ENCODE assay signal across 22 cellular contexts in genomic region chr3:138289260-138289659, GRCh38. TPM values are rescaled to one million over a fixed set of nuclear protein-coding genes. Genes with fewer than 3 reads are reported as not detected.
DNase-seq lines count a peak whose midpoint lies in the region; ATAC-seq and TF ChIP-seq lines count a peak whose summit lies in the region.
"Had no signal": no experiment of that assay in that cellular context is flagged by ENCODE, and none has a peak within 500 bp of the region (broad histone marks: within the 10 kb centered on the region; RNA-seq: fewer than 3 reads in every experiment).

No MANE protein-coding gene starts in this region.

- CTCF ChIA-PET in activated CD8-positive, alpha-beta T cell treated with anti-CD3 and anti-CD28 coated beads for 36 hours (lab: Charles Lee): interaction anchor here (0.7 kb wide), 1 partner anchor 183 kb away, joined by 4 read pairs; no protein-coding TSS in a partner anchor
- CTCF ChIA-PET in activated CD8-positive, alpha-beta T cell treated with anti-CD3 and anti-CD28 coated beads, Interleukin-2, amount 10 ng/mL, durations not matched to agents 7 days and 5 days (lab: Charles Lee): no interaction called here

- no peaks in the 10 kb centered on the region for H3K27me3 ChIP-seq in dorsolateral prefrontal cortex

- H3K27ac ChIP-seq in dorsolateral prefrontal cortex: peak overlapping the region in 31 of 59 donors; percentile 1 to 76 (median 43)
- H3K27ac ChIP-seq: HL-60, KMS-11, PC-9 had no signal

- peaks cover 36% of the 10 kb centered on the region for H3K36me3 Mint-ChIP-seq in activated CD8-positive, alpha-beta T cell treated with anti-CD3 and anti-CD28 coated beads for 36 hours (ENCODE audit: low read depth)
- peaks cover 37% of the 10 kb centered on the region for H3K36me3 Mint-ChIP-seq in activated CD8-positive, alpha-beta T cell treated with anti-CD3 and anti-CD28 coated beads, Interleukin-2, amount 10 ng/mL, durations not matched to agents 7 days and 5 days (ENCODE audit: low read depth)
- peaks cover 39% of the 10 kb centered on the region for H3K36me3 Mint-ChIP-seq in activated naive CD8-positive, alpha-beta T cell treated with anti-CD3 and anti-CD28 coated beads, Interleukin-2, amount 50 U/mL, for 24 hours (ENCODE audit: low read depth)
- H3K36me3 Mint-ChIP-seq in activated naive CD8-positive, alpha-beta T cell treated with anti-CD3 and anti-CD28 coated beads for 36 hours: peaks cover 26% of the 10 kb centered on the region
- peaks cover 42% of the 10 kb centered on the region for H3K36me3 Mint-ChIP-seq in activated T-helper 1 cell treated with anti-CD3 and anti-CD28 coated beads, Interleukin-12 subunit alpha, Interleukin-12 subunit beta, Interleukin-2, Interleukin-4 antibody, amounts not matched to agents 30 ng/mL and 10 ng/mL and 1 ng/mL, durations not matched to agents 14 hours and 24 hours and 36 hours (ENCODE audit: low read depth)

- intact Hi-C loops in activated CD8-positive, alpha-beta T cell treated with anti-CD3 and anti-CD28 coated beads for 36 hours (cut with micrococcal nuclease): no loop called here
- intact Hi-C loops in dorsolateral prefrontal cortex (cut with DNase I): no loop called here
- intact Hi-C loops in activated T-helper 1 cell treated with anti-CD3 and anti-CD28 coated beads, Interleukin-12 subunit alpha, Interleukin-12 subunit beta, Interleukin-2, Interleukin-4 antibody, amounts not matched to agents 30 ng/mL and 10 ng/mL and 1 ng/mL, durations not matched to agents 14 hours and 24 hours and 36 hours (cut with micrococcal nuclease): no loop called here

- no peaks in the 10 kb centered on the region for H3K9me3 Mint-ChIP-seq in activated CD8-positive, alpha-beta T cell treated with anti-CD3 and anti-CD28 coated beads for 36 hours
- H3K9me3 Mint-ChIP-seq in activated CD8-positive, alpha-beta T cell treated with anti-CD3 and anti-CD28 coated beads, Interleukin-2, amount 10 ng/mL, durations not matched to agents 7 days and 5 days (ENCODE audit: insufficient read depth): no peaks in the 10 kb centered on the region
- H3K9me3 Mint-ChIP-seq in activated naive CD8-positive, alpha-beta T cell treated with anti-CD3 and anti-CD28 coated beads, Interleukin-2, amount 50 U/mL, for 24 hours: no peaks in the 10 kb centered on the region
- no peaks in the 10 kb centered on the region for H3K9me3 Mint-ChIP-seq in activated naive CD8-positive, alpha-beta T cell treated with anti-CD3 and anti-CD28 coated beads for 36 hours
- no peaks in the 10 kb centered on the region for H3K9me3 Mint-ChIP-seq in activated T-helper 1 cell treated with anti-CD3 and anti-CD28 coated beads, Interleukin-12 subunit alpha, Interleukin-12 subunit beta, Interleukin-2, Interleukin-4 antibody, amounts not matched to agents 30 ng/mL and 10 ng/mL and 1 ng/mL, durations not matched to agents 14 hours and 24 hours and 36 hours
- H3K9me3 Mint-ChIP-seq: IgD-negative memory B cell had no signal

- no peak for TF ChIP-seq CTCF in activated CD8-positive, alpha-beta T cell treated with anti-CD3 and anti-CD28 coated beads for 36 hours (IDR thresholded peaks at IDR 0.05)
- no peak for TF ChIP-seq CTCF in dorsolateral prefrontal cortex (IDR thresholded peaks at IDR 0.05 in 54 of 56, conservative IDR thresholded peaks at IDR 0.05 in 2 of 56; ENCODE audit: low read depth in 1 of 56, partially characterized antibody in 56 of 56)

- H3K4me3 ChIP-seq in dorsolateral prefrontal cortex: no peak overlapping the region
- H3K4me3 ChIP-seq: PC-9 had no signal

- H3K27me3 Mint-ChIP-seq in activated CD8-positive, alpha-beta T cell treated with anti-CD3 and anti-CD28 coated beads for 36 hours: no peaks in the 10 kb centered on the region
- no peaks in the 10 kb centered on the region for H3K27me3 Mint-ChIP-seq in activated CD8-positive, alpha-beta T cell treated with anti-CD3 and anti-CD28 coated beads, Interleukin-2, amount 10 ng/mL, durations not matched to agents 7 days and 5 days (ENCODE audit: low read depth)
- no peaks in the 10 kb centered on the region for H3K27me3 Mint-ChIP-seq in activated naive CD8-positive, alpha-beta T cell treated with anti-CD3 and anti-CD28 coated beads, Interleukin-2, amount 50 U/mL, for 24 hours
- no peaks in the 10 kb centered on the region for H3K27me3 Mint-ChIP-seq in activated naive CD8-positive, alpha-beta T cell treated with anti-CD3 and anti-CD28 coated beads for 36 hours
- no peaks in the 10 kb centered on the region for H3K27me3 Mint-ChIP-seq in activated T-helper 1 cell treated with anti-CD3 and anti-CD28 coated beads, Interleukin-12 subunit alpha, Interleukin-12 subunit beta, Interleukin-2, Interleukin-4 antibody, amounts not matched to agents 30 ng/mL and 10 ng/mL and 1 ng/mL, durations not matched to agents 14 hours and 24 hours and 36 hours (ENCODE audit: insufficient read depth)
- H3K27me3 Mint-ChIP-seq: IgD-negative memory B cell had no signal

- ATAC-seq in activated CD8-positive, alpha-beta T cell treated with anti-CD3 and anti-CD28 coated beads for 36 hours: no peak
- ATAC-seq in activated CD8-positive, alpha-beta T cell treated with anti-CD3 and anti-CD28 coated beads, Interleukin-2, amount 10 ng/mL, durations not matched to agents 7 days and 5 days: no peak
- ATAC-seq in activated naive CD8-positive, alpha-beta T cell treated with anti-CD3 and anti-CD28 coated beads, Interleukin-2, amount 50 U/mL, for 24 hours: no peak
- ATAC-seq: HCT116, Right ventricle myocardium inferior had no signal

- peak overlapping the region; percentile 4 for H3K27ac Mint-ChIP-seq in activated CD8-positive, alpha-beta T cell treated with anti-CD3 and anti-CD28 coated beads for 36 hours
- no peak overlapping the region for H3K27ac Mint-ChIP-seq in activated CD8-positive, alpha-beta T cell treated with anti-CD3 and anti-CD28 coated beads, Interleukin-2, amount 10 ng/mL, durations not matched to agents 7 days and 5 days
- H3K27ac Mint-ChIP-seq in activated naive CD8-positive, alpha-beta T cell treated with anti-CD3 and anti-CD28 coated beads, Interleukin-2, amount 50 U/mL, for 24 hours: peak overlapping the region; percentile 3
- no peak overlapping the region for H3K27ac Mint-ChIP-seq in activated naive CD8-positive, alpha-beta T cell treated with anti-CD3 and anti-CD28 coated beads for 36 hours
- no peak overlapping the region for H3K27ac Mint-ChIP-seq in activated T-helper 1 cell treated with anti-CD3 and anti-CD28 coated beads, Interleukin-12 subunit alpha, Interleukin-12 subunit beta, Interleukin-2, Interleukin-4 antibody, amounts not matched to agents 30 ng/mL and 10 ng/mL and 1 ng/mL, durations not matched to agents 14 hours and 24 hours and 36 hours
- H3K27ac Mint-ChIP-seq: IgD-negative memory B cell had no signal

- no peak for DNase-seq in activated CD8-positive, alpha-beta T cell treated with anti-CD3 and anti-CD28 coated beads for 36 hours
- no peak for DNase-seq in activated CD8-positive, alpha-beta T cell treated with anti-CD3 and anti-CD28 coated beads, Interleukin-2, amount 10 ng/mL, durations not matched to agents 7 days and 5 days
- DNase-seq in activated naive CD8-positive, alpha-beta T cell treated with anti-CD3 and anti-CD28 coated beads, Interleukin-2, amount 50 U/mL, for 24 hours: no peak
- DNase-seq in activated naive CD8-positive, alpha-beta T cell treated with anti-CD3 and anti-CD28 coated beads for 36 hours: no peak
- peak in 2 of 10 donors; percentile 27 to 29 for DNase-seq in dorsolateral prefrontal cortex
- no peak for DNase-seq in activated T-helper 1 cell treated with anti-CD3 and anti-CD28 coated beads, Interleukin-12 subunit alpha, Interleukin-12 subunit beta, Interleukin-2, Interleukin-4 antibody, amounts not matched to agents 30 ng/mL and 10 ng/mL and 1 ng/mL, durations not matched to agents 14 hours and 24 hours and 36 hours (ENCODE audit: low spot score)
- DNase-seq in activated CD4-positive, CD25-positive, alpha-beta regulatory T cell treated with anti-CD3 and anti-CD28 coated beads, Interleukin-2, amount 50 U/mL, for 72 hours: no peak
- DNase-seq: DMS153, MM.1S, NCI-H2029 treated with DMSO at 0.1 percent for 48 hours, NCI-H2227 treated with DMSO at 0.1 percent for 48 hours, NCI-H526 treated with DMSO at 0.1 percent for 48 hours, PC-9 had no signal

- H3K4me3 Mint-ChIP-seq in activated CD8-positive, alpha-beta T cell treated with anti-CD3 and anti-CD28 coated beads for 36 hours: no peak overlapping the region
- no peak overlapping the region for H3K4me3 Mint-ChIP-seq in activated CD8-positive, alpha-beta T cell treated with anti-CD3 and anti-CD28 coated beads, Interleukin-2, amount 10 ng/mL, durations not matched to agents 7 days and 5 days
- H3K4me3 Mint-ChIP-seq in activated naive CD8-positive, alpha-beta T cell treated with anti-CD3 and anti-CD28 coated beads, Interleukin-2, amount 50 U/mL, for 24 hours: no peak overlapping the region
- H3K4me3 Mint-ChIP-seq in activated naive CD8-positive, alpha-beta T cell treated with anti-CD3 and anti-CD28 coated beads for 36 hours: no peak overlapping the region
- H3K4me3 Mint-ChIP-seq in activated T-helper 1 cell treated with anti-CD3 and anti-CD28 coated beads, Interleukin-12 subunit alpha, Interleukin-12 subunit beta, Interleukin-2, Interleukin-4 antibody, amounts not matched to agents 30 ng/mL and 10 ng/mL and 1 ng/mL, durations not matched to agents 14 hours and 24 hours and 36 hours: no peak overlapping the region
- H3K4me3 Mint-ChIP-seq: IgD-negative memory B cell had no signal

- H3K4me1 Mint-ChIP-seq in activated CD8-positive, alpha-beta T cell treated with anti-CD3 and anti-CD28 coated beads for 36 hours (ENCODE audit: low read depth): peaks cover 5% of the 10 kb centered on the region
- no peaks in the 10 kb centered on the region for H3K4me1 Mint-ChIP-seq in activated CD8-positive, alpha-beta T cell treated with anti-CD3 and anti-CD28 coated beads, Interleukin-2, amount 10 ng/mL, durations not matched to agents 7 days and 5 days (ENCODE audit: low read depth)
- peaks cover 6% of the 10 kb centered on the region for H3K4me1 Mint-ChIP-seq in activated naive CD8-positive, alpha-beta T cell treated with anti-CD3 and anti-CD28 coated beads, Interleukin-2, amount 50 U/mL, for 24 hours
- peaks cover 6% of the 10 kb centered on the region for H3K4me1 Mint-ChIP-seq in activated naive CD8-positive, alpha-beta T cell treated with anti-CD3 and anti-CD28 coated beads for 36 hours
- H3K4me1 Mint-ChIP-seq in activated T-helper 1 cell treated with anti-CD3 and anti-CD28 coated beads, Interleukin-12 subunit alpha, Interleukin-12 subunit beta, Interleukin-2, Interleukin-4 antibody, amounts not matched to agents 30 ng/mL and 10 ng/mL and 1 ng/mL, durations not matched to agents 14 hours and 24 hours and 36 hours (ENCODE audit: low read depth): peaks cover 6% of the 10 kb centered on the region
- H3K4me1 Mint-ChIP-seq: IgD-negative memory B cell had no signal

- POLR2A ChIA-PET in activated CD8-positive, alpha-beta T cell treated with anti-CD3 and anti-CD28 coated beads for 36 hours (lab: Charles Lee): interaction anchor here (0.6 kb wide), 1 partner anchor 27 kb away, joined by 3 read pairs; no protein-coding TSS in a partner anchor
- POLR2A ChIA-PET in activated CD8-positive, alpha-beta T cell treated with anti-CD3 and anti-CD28 coated beads, Interleukin-2, amount 10 ng/mL, durations not matched to agents 7 days and 5 days (lab: Charles Lee): no interaction called here

RNA-seq across cellular contexts. Expression of gene NME9, which starts 40.4 kb away (rescaled TPM):
- under 1 TPM in 1 of 2 experiments, not detected in 1; 0.45 TPM for total RNA-seq in activated CD8-positive, alpha-beta T cell treated with anti-CD3 and anti-CD28 coated beads for 36 hours
- not detected for total RNA-seq in activated CD8-positive, alpha-beta T cell treated with anti-CD3 and anti-CD28 coated beads, Interleukin-2, amount 10 ng/mL, durations not matched to agents 7 days and 5 days
- not detected for total RNA-seq in activated naive CD8-positive, alpha-beta T cell treated with anti-CD3 and anti-CD28 coated beads for 36 hours
- 10 to 100 TPM in 117 of 120 experiments, 1 to 10 TPM in 3; 7.8 to 32.2 (median 17.3) TPM for total RNA-seq in dorsolateral prefrontal cortex
- total RNA-seq in activated T-helper 1 cell treated with anti-CD3 and anti-CD28 coated beads, Interleukin-12 subunit alpha, Interleukin-12 subunit beta, Interleukin-2, Interleukin-4 antibody, amounts not matched to agents 30 ng/mL and 10 ng/mL and 1 ng/mL, durations not matched to agents 14 hours and 24 hours and 36 hours: not detected in 2 replicates
- total RNA-seq: A172, H4, NCI-H460, PC-9, Right ventricle myocardium inferior, RPMI7951 had no signal

RNA-seq across cellular contexts. Expression of gene MRAS, which starts 59.1 kb away (rescaled TPM):
- under 1 TPM in 1 of 2 experiments, not detected in 1; 0.07 TPM for total RNA-seq in activated CD8-positive, alpha-beta T cell treated with anti-CD3 and anti-CD28 coated beads for 36 hours
- total RNA-seq in activated CD8-positive, alpha-beta T cell treated with anti-CD3 and anti-CD28 coated beads, Interleukin-2, amount 10 ng/mL, durations not matched to agents 7 days and 5 days: not detected
- under 1 TPM; 0.16 to 0.54 TPM for total RNA-seq in activated naive CD8-positive, alpha-beta T cell treated with anti-CD3 and anti-CD28 coated beads for 36 hours
- total RNA-seq in dorsolateral prefrontal cortex: 100 to 1,000 TPM in 118 of 120 experiments, 10 to 100 TPM in 2; 92.4 to 559 (median 198) TPM
- 0.05 and 0.42 TPM in 2 replicates for total RNA-seq in activated T-helper 1 cell treated with anti-CD3 and anti-CD28 coated beads, Interleukin-12 subunit alpha, Interleukin-12 subunit beta, Interleukin-2, Interleukin-4 antibody, amounts not matched to agents 30 ng/mL and 10 ng/mL and 1 ng/mL, durations not matched to agents 14 hours and 24 hours and 36 hours

Comparison
In these comparisons a context has a peak if more than half of its experiments do, and no peak if none do; other contexts are left out.
1. H3K27ac Mint-ChIP-seq: peak in activated CD8-positive, alpha-beta T cell treated with anti-CD3 and anti-CD28 coated beads for 36 hours (single experiment) and activated naive CD8-positive, alpha-beta T cell treated with anti-CD3 and anti-CD28 coated beads, Interleukin-2, amount 50 U/mL, for 24 hours (single experiment); none in activated CD8-positive, alpha-beta T cell treated with anti-CD3 and anti-CD28 coated beads, Interleukin-2, amount 10 ng/mL, durations not matched to agents 7 days and 5 days (single experiment), activated naive CD8-positive, alpha-beta T cell treated with anti-CD3 and anti-CD28 coated beads for 36 hours (single experiment) and activated T-helper 1 cell treated with anti-CD3 and anti-CD28 coated beads, Interleukin-12 subunit alpha, Interleukin-12 subunit beta, Interleukin-2, Interleukin-4 antibody, amounts not matched to agents 30 ng/mL and 10 ng/mL and 1 ng/mL, durations not matched to agents 14 hours and 24 hours and 36 hours (single experiment).
2. RNA of gene MRAS, which starts 59.1 kb away (total RNA-seq): 92.4 to 559 TPM in dorsolateral prefrontal cortex; 0.16 to 0.54 TPM in activated naive CD8-positive, alpha-beta T cell treated with anti-CD3 and anti-CD28 coated beads for 36 hours, 0.07 TPM in activated CD8-positive, alpha-beta T cell treated with anti-CD3 and anti-CD28 coated beads for 36 hours, 0.05 to 0.42 TPM in activated T-helper 1 cell treated with anti-CD3 and anti-CD28 coated beads, Interleukin-12 subunit alpha, Interleukin-12 subunit beta, Interleukin-2, Interleukin-4 antibody, amounts not matched to agents 30 ng/mL and 10 ng/mL and 1 ng/mL, durations not matched to agents 14 hours and 24 hours and 36 hours and not detected in activated CD8-positive, alpha-beta T cell treated with anti-CD3 and anti-CD28 coated beads, Interleukin-2, amount 10 ng/mL, durations not matched to agents 7 days and 5 days; every median in the first group is over 10 times any median in the second.